ENCODE assay signal across 32 cellular contexts in the genomic region with DNA sequence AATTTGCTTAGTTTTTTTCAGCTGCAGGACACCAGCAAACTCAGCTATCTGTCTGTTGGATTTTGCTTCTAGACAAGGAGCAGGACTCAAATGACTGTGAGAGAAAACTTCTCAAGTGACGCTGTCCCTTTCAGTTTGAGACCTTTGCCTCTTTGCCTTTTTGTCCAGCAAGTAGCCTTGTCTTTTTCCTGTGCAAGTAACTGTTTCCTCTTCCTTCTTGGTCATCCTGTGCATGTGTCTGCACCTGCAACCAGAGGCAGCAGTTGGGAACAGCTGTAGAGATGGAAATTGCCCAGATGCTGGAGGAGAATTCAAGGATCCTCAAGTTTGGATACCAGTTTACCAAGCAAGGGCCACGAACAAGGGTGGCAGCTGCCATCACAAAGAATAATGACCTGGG.
"Had no signal": no experiment of that assay in that cellular context is flagged by ENCODE, and none has a peak within 500 bp of the region (broad histone marks: within the 10 kb centered on the region; RNA-seq: fewer than 3 reads in every experiment).

No MANE protein-coding gene starts in this region.

- H3K27ac ChIP-seq: body of pancreas, cardiac muscle cell, colonic mucosa, dorsolateral prefrontal cortex, epithelial cell of prostate, esophagus squamous epithelium, gastroesophageal sphincter, hepatocyte had no signal

- H3K36me3 ChIP-seq: cardiac muscle cell, colonic mucosa had no signal

- H3K27me3 ChIP-seq: body of pancreas, cardiac muscle cell, colonic mucosa, dorsolateral prefrontal cortex, esophagus squamous epithelium, gastroesophageal sphincter, heart right ventricle, hepatocyte had no signal

- H3K79me2 ChIP-seq: hepatocyte had no signal

- H2AFZ ChIP-seq: hepatocyte had no signal

- H3K9me3 ChIP-seq: body of pancreas, colonic mucosa, esophagus squamous epithelium, gastroesophageal sphincter, heart right ventricle had no signal

- H3K4me1 ChIP-seq: body of pancreas, colonic mucosa, gastroesophageal sphincter had no signal

- ATAC-seq: activated CD4-positive, alpha-beta T cell treated with anti-CD3 and anti-CD28 coated beads for 36 hours; activated CD8-positive, alpha-beta memory T cell treated with anti-CD3 and anti-CD28 coated beads, Interleukin-2, amount 10 ng/mL, durations not matched to agents 7 days and 5 days; activated CD8-positive, alpha-beta T cell treated with anti-CD3 and anti-CD28 coated beads, Interleukin-2, amount 10 ng/mL, durations not matched to agents 7 days and 5 days; activated T-cell treated with anti-CD3 and anti-CD28 coated beads, Interleukin-2, amount 50 U/mL, for 4 hours; activated T-helper 17 cell treated with anti-CD3 and anti-CD28 coated beads, Interleukin-2, amount 50 U/mL, for 72 hours; body of pancreas; gastroesophageal sphincter; heart right ventricle; T-cell had no signal

- H3K4me2 ChIP-seq: hepatocyte had no signal

- H3K4me3 ChIP-seq: body of pancreas, cardiac muscle cell, colonic mucosa, dorsolateral prefrontal cortex, esophagus squamous epithelium, gastroesophageal sphincter, heart right ventricle, hepatocyte had no signal

- DNase-seq: activated CD4-positive, alpha-beta memory T cell treated with anti-CD3 and anti-CD28 coated beads for 36 hours; activated CD4-positive, alpha-beta T cell treated with anti-CD3 and anti-CD28 coated beads for 36 hours; activated CD4-positive, alpha-beta T cell treated with anti-CD3 and anti-CD28 coated beads, Interleukin-2, amount 10 ng/mL, durations not matched to agents 24 days and 14 days; activated CD4-positive, CD25-positive, alpha-beta regulatory T cell; activated CD4-positive, CD25-positive, alpha-beta regulatory T cell treated with anti-CD3 and anti-CD28 coated beads, Interleukin-2, amount 50 U/mL, for 72 hours; activated CD8-positive, alpha-beta memory T cell treated with anti-CD3 and anti-CD28 coated beads, Interleukin-2, amount 10 ng/mL, durations not matched to agents 7 days and 5 days; activated CD8-positive, alpha-beta memory T cell treated with anti-CD3 and anti-CD28 coated beads, Interleukin-2, amount 50 U/mL, for 4 hours; activated CD8-positive, alpha-beta T cell treated with anti-CD3 and anti-CD28 coated beads, Interleukin-2, amount 10 ng/mL, durations not matched to agents 7 days and 5 days; activated effector memory CD4-positive, alpha-beta T cell treated with Interleukin-2 at 50 U/mL for 16 hours; activated gamma-delta T cell treated with Interleukin-2 at 50 U/mL for 16 hours; activated naive CD4-positive, alpha-beta T cell treated with anti-CD3 and anti-CD28 coated beads, Interleukin-2, amount 50 U/mL, for 16 hours; activated naive CD4-positive, alpha-beta T cell treated with Interleukin-2 at 50 U/mL for 16 hours; activated T-cell treated with anti-CD3 and anti-CD28 coated beads, Interleukin-2, amount 50 U/mL, for 4 hours; amniotic stem cell; aorta; body of pancreas; central memory CD4-positive, alpha-beta T cell; cerebellar nuclear complex; colonic mucosa; dorsolateral prefrontal cortex; effector memory CD4-positive, alpha-beta T cell; endodermal cell; esophagus squamous epithelium; foreskin melanocyte; heart right ventricle; T-cell; T1000 had no signal
